ENCODE assay signal across 8 cellular contexts in the genomic region with DNA sequence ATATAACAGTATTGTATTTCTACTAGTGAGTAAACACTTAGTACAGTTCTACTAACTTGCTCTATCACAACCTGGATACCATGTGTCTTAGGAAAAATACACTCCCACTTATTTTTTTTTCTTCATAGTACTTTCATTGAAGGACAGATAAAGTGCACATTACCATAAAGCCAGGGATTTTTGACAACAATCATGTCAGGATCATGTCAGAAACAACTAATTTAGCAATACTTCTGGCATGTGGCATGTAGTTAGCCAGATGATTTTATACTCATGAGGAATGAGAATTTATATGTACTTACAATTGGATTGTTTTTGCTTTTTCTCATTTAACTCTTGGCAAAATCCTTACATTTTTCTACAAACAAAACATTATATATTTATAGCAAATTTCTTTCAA.
"Had no signal": no experiment of that assay in that cellular context is flagged by ENCODE, and none has a peak within 500 bp of the region (broad histone marks: within the 10 kb centered on the region; RNA-seq: fewer than 3 reads in every experiment).

No MANE protein-coding gene starts in this region.

- H3K4me1 ChIP-seq: HAP-1 had no signal

- H3K27ac ChIP-seq: GM23248, HL-60, KMS-11 had no signal

- H3K36me3 ChIP-seq: HAP-1 had no signal

- H3K9me3 ChIP-seq: HAP-1 had no signal

- H3K4me3 ChIP-seq: GM23248, HAP-1 had no signal

- DNase-seq: GM23248, GOT3, H7, HFFc6, KBM-7 had no signal
